1 cellular context compared by ENCODE assay signal in the genomic region with DNA sequence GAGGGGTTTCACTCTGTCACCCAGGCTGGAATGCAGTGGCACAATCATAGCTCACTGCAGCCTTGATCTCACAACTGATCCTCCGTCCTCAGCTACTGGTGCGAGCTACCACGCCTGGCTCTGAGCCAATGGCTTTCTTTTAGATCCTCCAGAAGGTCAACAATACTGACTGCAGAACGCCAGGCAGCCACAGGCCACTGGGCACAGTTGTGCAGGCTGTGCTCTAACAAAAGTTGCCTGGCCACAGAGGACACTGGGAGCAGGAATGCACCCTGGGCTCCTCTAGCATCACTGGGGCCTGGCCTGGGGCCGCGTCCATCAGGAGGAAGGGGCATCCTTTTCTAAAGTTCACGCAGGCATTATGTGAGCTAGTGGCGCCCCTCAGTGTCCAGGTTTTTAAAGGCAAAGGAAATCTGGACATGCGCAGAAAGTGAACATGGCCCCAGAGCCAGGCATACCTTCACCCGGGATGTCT.
TF ChIP-seq lines count a peak whose summit lies in the region.

No MANE protein-coding gene starts in this region.

TF ChIP-seq in GM12878, 131 proteins besides CTCF, POLR2A, EP300 and RAD21:
- TF ChIP-seq STAT1 (conservative IDR thresholded peaks at IDR 0.05) (no peak), E2F4 (IDR thresholded peaks at IDR 0.05; ENCODE audit: low read depth, low read length) (no peak), IKZF1 (conservative IDR thresholded peaks at IDR 0.05) (no peak), RELA (IDR thresholded peaks at IDR 0.05; ENCODE audit: borderline replicate concordance, partially characterized antibody) (no peak), TCF7 (IDR thresholded peaks at IDR 0.05; ENCODE audit: borderline replicate concordance) (no peak), DPF2 (IDR thresholded peaks at IDR 0.05) (no peak), CHD4 (IDR thresholded peaks at IDR 0.05) (no peak), NFIC (IDR thresholded peaks at IDR 0.05; ENCODE audit: low read depth, low read length) (no peak), ZNF274 (IDR thresholded peaks at IDR 0.05; ENCODE audit: insufficient read depth, insufficient read length) (no peak), IKZF2 (IDR thresholded peaks at IDR 0.05) (no peak), SREBF2 (IDR thresholded peaks at IDR 0.05; ENCODE audit: low read length) (no peak), YBX1 (IDR thresholded peaks at IDR 0.05) (no peak)
- TF ChIP-seq, protein P1, sequence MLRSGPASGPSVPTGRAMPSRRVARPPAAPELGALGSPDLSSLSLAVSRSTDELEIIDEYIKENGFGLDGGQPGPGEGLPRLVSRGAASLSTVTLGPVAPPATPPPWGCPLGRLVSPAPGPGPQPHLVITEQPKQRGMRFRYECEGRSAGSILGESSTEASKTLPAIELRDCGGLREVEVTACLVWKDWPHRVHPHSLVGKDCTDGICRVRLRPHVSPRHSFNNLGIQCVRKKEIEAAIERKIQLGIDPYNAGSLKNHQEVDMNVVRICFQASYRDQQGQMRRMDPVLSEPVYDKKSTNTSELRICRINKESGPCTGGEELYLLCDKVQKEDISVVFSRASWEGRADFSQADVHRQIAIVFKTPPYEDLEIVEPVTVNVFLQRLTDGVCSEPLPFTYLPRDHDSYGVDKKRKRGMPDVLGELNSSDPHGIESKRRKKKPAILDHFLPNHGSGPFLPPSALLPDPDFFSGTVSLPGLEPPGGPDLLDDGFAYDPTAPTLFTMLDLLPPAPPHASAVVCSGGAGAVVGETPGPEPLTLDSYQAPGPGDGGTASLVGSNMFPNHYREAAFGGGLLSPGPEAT (IDR thresholded peaks at IDR 0.05; ENCODE audit: low read depth) = no peak
